ENCODE assay signal across 1 cellular context in genomic region chr1:155011004-155011416, GRCh38.
A peak's percentile ranks its signal among the peaks of the same experiment; 100 is the strongest.
TF ChIP-seq lines count a peak whose summit lies in the region.

No MANE protein-coding gene starts in this region.

TF ChIP-seq in K562, 482 proteins besides CTCF, POLR2A, EP300 and RAD21:
- TF ChIP-seq ZNF592 (IDR thresholded peaks at IDR 0.05) (0 out of 2 replicates have a peak, but pooled peaks have one; percentile 15), CHAMP1 (IDR thresholded peaks at IDR 0.05) (no peak), ZFX (CRISPR knock-in tag; IDR thresholded peaks at IDR 0.05) (0 out of 2 replicates have a peak, but pooled peaks have one; percentile 14), RBFOX2 (IDR thresholded peaks at IDR 0.05; ENCODE audit: low read depth, low read length) (peak; percentile 54; the same call in 1 of the 2 replicates), BRD9 (IDR thresholded peaks at IDR 0.05; ENCODE audit: low read depth, partially characterized antibody) (no peak)
